1 cellular context compared by ENCODE assay signal in the genomic region with DNA sequence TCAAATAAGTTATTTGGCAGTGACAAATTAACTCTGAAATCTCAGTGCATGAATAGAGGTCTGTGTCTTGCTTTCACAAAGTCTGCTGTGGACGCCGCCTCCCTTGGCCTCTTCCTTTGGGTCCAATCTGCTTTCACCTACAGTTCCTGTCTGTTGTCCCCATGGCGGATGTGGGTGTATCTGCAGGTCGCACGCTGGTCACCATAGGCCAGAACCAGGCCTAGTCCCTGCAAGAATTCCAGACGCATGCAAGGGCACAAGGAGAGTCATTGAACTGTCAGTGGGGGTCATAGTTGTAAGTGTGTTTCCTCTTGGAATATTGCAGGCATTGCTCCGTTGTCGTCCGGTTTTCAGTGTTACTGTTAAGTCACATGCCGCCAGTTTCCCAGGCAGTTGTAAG.
TF ChIP-seq lines count a peak whose summit lies in the region.

No MANE protein-coding gene starts in this region.

TF ChIP-seq in HepG2, 621 proteins besides CTCF, POLR2A, EP300 and RAD21 (continued from another document and continues in another):
- no peak for TF ChIP-seq ZNF781 (CRISPR knock-in tag; IDR thresholded peaks at IDR 0.05; ENCODE audit: borderline replicate concordance, not compliant biosample characterization)
- no peak for TF ChIP-seq PHF5A (CRISPR knock-in tag; IDR thresholded peaks at IDR 0.05; ENCODE audit: low read depth, unreplicated experiment)
- no peak for TF ChIP-seq HHEX (CRISPR knock-in tag; IDR thresholded peaks at IDR 0.05)
- TF ChIP-seq, protein P1, sequence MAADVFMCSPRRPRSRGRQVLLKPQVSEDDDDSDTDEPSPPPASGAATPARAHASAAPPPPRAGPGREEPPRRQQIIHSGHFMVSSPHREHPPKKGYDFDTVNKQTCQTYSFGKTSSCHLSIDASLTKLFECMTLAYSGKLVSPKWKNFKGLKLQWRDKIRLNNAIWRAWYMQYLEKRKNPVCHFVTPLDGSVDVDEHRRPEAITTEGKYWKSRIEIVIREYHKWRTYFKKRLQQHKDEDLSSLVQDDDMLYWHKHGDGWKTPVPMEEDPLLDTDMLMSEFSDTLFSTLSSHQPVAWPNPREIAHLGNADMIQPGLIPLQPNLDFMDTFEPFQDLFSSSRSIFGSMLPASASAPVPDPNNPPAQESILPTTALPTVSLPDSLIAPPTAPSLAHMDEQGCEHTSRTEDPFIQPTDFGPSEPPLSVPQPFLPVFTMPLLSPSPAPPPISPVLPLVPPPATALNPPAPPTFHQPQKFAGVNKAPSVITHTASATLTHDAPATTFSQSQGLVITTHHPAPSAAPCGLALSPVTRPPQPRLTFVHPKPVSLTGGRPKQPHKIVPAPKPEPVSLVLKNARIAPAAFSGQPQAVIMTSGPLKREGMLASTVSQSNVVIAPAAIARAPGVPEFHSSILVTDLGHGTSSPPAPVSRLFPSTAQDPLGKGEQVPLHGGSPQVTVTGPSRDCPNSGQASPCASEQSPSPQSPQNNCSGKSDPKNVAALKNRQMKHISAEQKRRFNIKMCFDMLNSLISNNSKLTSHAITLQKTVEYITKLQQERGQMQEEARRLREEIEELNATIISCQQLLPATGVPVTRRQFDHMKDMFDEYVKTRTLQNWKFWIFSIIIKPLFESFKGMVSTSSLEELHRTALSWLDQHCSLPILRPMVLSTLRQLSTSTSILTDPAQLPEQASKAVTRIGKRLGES (CRISPR knock-in tag; IDR thresholded peaks at IDR 0.05; ENCODE audit: borderline replicate concordance), result no peak
- no peak for TF ChIP-seq ZNF34 (CRISPR knock-in tag; IDR thresholded peaks at IDR 0.05; ENCODE audit: borderline replicate concordance)
- no peak for TF ChIP-seq ZNF510 (CRISPR knock-in tag; IDR thresholded peaks at IDR 0.05; ENCODE audit: low read depth)
- peak; percentile 75 for TF ChIP-seq SPEN (CRISPR knock-in tag; IDR thresholded peaks at IDR 0.05; ENCODE audit: low read depth)
- TF ChIP-seq, protein P2, sequence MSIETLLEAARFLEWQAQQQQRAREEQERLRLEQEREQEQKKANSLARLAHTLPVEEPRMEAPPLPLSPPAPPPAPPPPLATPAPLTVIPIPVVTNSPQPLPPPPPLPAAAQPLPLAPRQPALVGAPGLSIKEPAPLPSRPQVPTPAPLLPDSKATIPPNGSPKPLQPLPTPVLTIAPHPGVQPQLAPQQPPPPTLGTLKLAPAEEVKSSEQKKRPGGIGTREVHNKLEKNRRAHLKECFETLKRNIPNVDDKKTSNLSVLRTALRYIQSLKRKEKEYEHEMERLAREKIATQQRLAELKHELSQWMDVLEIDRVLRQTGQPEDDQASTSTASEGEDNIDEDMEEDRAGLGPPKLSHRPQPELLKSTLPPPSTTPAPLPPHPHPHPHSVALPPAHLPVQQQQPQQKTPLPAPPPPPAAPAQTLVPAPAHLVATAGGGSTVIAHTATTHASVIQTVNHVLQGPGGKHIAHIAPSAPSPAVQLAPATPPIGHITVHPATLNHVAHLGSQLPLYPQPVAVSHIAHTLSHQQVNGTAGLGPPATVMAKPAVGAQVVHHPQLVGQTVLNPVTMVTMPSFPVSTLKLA (IDR thresholded peaks at IDR 0.05), result peak; percentile 51
- TF ChIP-seq, protein P3, sequence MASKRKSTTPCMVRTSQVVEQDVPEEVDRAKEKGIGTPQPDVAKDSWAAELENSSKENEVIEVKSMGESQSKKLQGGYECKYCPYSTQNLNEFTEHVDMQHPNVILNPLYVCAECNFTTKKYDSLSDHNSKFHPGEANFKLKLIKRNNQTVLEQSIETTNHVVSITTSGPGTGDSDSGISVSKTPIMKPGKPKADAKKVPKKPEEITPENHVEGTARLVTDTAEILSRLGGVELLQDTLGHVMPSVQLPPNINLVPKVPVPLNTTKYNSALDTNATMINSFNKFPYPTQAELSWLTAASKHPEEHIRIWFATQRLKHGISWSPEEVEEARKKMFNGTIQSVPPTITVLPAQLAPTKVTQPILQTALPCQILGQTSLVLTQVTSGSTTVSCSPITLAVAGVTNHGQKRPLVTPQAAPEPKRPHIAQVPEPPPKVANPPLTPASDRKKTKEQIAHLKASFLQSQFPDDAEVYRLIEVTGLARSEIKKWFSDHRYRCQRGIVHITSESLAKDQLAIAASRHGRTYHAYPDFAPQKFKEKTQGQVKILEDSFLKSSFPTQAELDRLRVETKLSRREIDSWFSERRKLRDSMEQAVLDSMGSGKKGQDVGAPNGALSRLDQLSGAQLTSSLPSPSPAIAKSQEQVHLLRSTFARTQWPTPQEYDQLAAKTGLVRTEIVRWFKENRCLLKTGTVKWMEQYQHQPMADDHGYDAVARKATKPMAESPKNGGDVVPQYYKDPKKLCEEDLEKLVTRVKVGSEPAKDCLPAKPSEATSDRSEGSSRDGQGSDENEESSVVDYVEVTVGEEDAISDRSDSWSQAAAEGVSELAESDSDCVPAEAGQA (IDR thresholded peaks at IDR 0.05; ENCODE audit: low read depth), result no peak
- TF ChIP-seq, protein P3 (CRISPR knock-in tag; IDR thresholded peaks at IDR 0.05; ENCODE audit: borderline replicate concordance), result no peak
- TF ChIP-seq ZNF343 (CRISPR knock-in tag; IDR thresholded peaks at IDR 0.05), result no peak
- peak; percentile 74; the same call in 1 of the 2 replicates for TF ChIP-seq ELF3 (CRISPR knock-in tag; IDR thresholded peaks at IDR 0.05)
- TF ChIP-seq ZNF234 (CRISPR knock-in tag; conservative IDR thresholded peaks at IDR 0.05), result no peak
- no peak for TF ChIP-seq ZKSCAN1 (IDR thresholded peaks at IDR 0.05; ENCODE audit: low read length)
- no peak for TF ChIP-seq SUZ12 (IDR thresholded peaks at IDR 0.05; ENCODE audit: low read depth, low read length)
- TF ChIP-seq GTF3A (CRISPR knock-in tag; conservative IDR thresholded peaks at IDR 0.05), result no peak
- TF ChIP-seq MAZ (IDR thresholded peaks at IDR 0.05; ENCODE audit: borderline replicate concordance, low read depth, low read length), result no peak
- no peak for TF ChIP-seq MAZ (CRISPR knock-in tag; IDR thresholded peaks at IDR 0.05; ENCODE audit: low read depth)
- TF ChIP-seq IRX3 (CRISPR knock-in tag; IDR thresholded peaks at IDR 0.05; ENCODE audit: borderline replicate concordance, low read depth), result no peak
- peak; percentile 51; the same call in 1 of the 2 replicates for TF ChIP-seq ZMYM2 (CRISPR knock-in tag; IDR thresholded peaks at IDR 0.05)
- no peak for TF ChIP-seq ZNF761 (CRISPR knock-in tag; conservative IDR thresholded peaks at IDR 0.05)
- TF ChIP-seq RFX5 (IDR thresholded peaks at IDR 0.05; ENCODE audit: low read depth, low read length), result no peak
- no peak for TF ChIP-seq ZSCAN12 (CRISPR knock-in tag; IDR thresholded peaks at IDR 0.05)
- TF ChIP-seq ZNF232 (CRISPR knock-in tag; IDR thresholded peaks at IDR 0.05; ENCODE audit: borderline replicate concordance), result no peak
- no peak for TF ChIP-seq NFE2L2 (IDR thresholded peaks at IDR 0.05; ENCODE audit: low read length)
- TF ChIP-seq ZNF432 (CRISPR knock-in tag; IDR thresholded peaks at IDR 0.05; ENCODE audit: borderline replicate concordance), result no peak
- TF ChIP-seq ADNP (CRISPR knock-in tag; IDR thresholded peaks at IDR 0.05), result no peak
- TF ChIP-seq, protein P4, sequence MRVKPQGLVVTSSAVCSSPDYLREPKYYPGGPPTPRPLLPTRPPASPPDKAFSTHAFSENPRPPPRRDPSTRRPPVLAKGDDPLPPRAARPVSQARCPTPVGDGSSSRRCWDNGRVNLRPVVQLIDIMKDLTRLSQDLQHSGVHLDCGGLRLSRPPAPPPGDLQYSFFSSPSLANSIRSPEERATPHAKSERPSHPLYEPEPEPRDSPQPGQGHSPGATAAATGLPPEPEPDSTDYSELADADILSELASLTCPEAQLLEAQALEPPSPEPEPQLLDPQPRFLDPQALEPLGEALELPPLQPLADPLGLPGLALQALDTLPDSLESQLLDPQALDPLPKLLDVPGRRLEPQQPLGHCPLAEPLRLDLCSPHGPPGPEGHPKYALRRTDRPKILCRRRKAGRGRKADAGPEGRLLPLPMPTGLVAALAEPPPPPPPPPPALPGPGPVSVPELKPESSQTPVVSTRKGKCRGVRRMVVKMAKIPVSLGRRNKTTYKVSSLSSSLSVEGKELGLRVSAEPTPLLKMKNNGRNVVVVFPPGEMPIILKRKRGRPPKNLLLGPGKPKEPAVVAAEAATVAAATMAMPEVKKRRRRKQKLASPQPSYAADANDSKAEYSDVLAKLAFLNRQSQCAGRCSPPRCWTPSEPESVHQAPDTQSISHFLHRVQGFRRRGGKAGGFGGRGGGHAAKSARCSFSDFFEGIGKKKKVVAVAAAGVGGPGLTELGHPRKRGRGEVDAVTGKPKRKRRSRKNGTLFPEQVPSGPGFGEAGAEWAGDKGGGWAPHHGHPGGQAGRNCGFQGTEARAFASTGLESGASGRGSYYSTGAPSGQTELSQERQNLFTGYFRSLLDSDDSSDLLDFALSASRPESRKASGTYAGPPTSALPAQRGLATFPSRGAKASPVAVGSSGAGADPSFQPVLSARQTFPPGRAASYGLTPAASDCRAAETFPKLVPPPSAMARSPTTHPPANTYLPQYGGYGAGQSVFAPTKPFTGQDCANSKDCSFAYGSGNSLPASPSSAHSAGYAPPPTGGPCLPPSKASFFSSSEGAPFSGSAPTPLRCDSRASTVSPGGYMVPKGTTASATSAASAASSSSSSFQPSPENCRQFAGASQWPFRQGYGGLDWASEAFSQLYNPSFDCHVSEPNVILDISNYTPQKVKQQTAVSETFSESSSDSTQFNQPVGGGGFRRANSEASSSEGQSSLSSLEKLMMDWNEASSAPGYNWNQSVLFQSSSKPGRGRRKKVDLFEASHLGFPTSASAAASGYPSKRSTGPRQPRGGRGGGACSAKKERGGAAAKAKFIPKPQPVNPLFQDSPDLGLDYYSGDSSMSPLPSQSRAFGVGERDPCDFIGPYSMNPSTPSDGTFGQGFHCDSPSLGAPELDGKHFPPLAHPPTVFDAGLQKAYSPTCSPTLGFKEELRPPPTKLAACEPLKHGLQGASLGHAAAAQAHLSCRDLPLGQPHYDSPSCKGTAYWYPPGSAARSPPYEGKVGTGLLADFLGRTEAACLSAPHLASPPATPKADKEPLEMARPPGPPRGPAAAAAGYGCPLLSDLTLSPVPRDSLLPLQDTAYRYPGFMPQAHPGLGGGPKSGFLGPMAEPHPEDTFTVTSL (CRISPR knock-in tag; IDR thresholded peaks at IDR 0.05; ENCODE audit: borderline replicate concordance), result no peak; the same call in 1 of the 2 replicates
- no peak for TF ChIP-seq RFX3 (CRISPR knock-in tag; IDR thresholded peaks at IDR 0.05)
- TF ChIP-seq DR1 (CRISPR knock-in tag; IDR thresholded peaks at IDR 0.05), result no peak
- TF ChIP-seq ZNF224 (CRISPR knock-in tag; IDR thresholded peaks at IDR 0.05), result no peak
- TF ChIP-seq, protein P5, sequence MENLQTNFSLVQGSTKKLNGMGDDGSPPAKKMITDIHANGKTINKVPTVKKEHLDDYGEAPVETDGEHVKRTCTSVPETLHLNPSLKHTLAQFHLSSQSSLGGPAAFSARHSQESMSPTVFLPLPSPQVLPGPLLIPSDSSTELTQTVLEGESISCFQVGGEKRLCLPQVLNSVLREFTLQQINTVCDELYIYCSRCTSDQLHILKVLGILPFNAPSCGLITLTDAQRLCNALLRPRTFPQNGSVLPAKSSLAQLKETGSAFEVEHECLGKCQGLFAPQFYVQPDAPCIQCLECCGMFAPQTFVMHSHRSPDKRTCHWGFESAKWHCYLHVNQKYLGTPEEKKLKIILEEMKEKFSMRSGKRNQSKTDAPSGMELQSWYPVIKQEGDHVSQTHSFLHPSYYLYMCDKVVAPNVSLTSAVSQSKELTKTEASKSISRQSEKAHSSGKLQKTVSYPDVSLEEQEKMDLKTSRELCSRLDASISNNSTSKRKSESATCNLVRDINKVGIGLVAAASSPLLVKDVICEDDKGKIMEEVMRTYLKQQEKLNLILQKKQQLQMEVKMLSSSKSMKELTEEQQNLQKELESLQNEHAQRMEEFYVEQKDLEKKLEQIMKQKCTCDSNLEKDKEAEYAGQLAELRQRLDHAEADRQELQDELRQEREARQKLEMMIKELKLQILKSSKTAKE (CRISPR knock-in tag; IDR thresholded peaks at IDR 0.05; ENCODE audit: borderline replicate concordance), result peak; percentile 82
- no peak for TF ChIP-seq TCF7 (IDR thresholded peaks at IDR 0.05; ENCODE audit: low read depth)
- TF ChIP-seq MAFK (conservative IDR thresholded peaks at IDR 0.05 in 1 of 2, IDR thresholded peaks at IDR 0.05 in 1 of 2; ENCODE audit: low read length in 2 of 2), result no peak
- no peak for TF ChIP-seq FLYWCH1 (CRISPR knock-in tag; IDR thresholded peaks at IDR 0.05)
- peak; percentile 57; the same call in 1 of the 2 replicates for TF ChIP-seq FOXO1 (CRISPR knock-in tag; IDR thresholded peaks at IDR 0.05)
- TF ChIP-seq ZNF136 (CRISPR knock-in tag; IDR thresholded peaks at IDR 0.05; ENCODE audit: low read depth), result no peak
- TF ChIP-seq, protein P6, sequence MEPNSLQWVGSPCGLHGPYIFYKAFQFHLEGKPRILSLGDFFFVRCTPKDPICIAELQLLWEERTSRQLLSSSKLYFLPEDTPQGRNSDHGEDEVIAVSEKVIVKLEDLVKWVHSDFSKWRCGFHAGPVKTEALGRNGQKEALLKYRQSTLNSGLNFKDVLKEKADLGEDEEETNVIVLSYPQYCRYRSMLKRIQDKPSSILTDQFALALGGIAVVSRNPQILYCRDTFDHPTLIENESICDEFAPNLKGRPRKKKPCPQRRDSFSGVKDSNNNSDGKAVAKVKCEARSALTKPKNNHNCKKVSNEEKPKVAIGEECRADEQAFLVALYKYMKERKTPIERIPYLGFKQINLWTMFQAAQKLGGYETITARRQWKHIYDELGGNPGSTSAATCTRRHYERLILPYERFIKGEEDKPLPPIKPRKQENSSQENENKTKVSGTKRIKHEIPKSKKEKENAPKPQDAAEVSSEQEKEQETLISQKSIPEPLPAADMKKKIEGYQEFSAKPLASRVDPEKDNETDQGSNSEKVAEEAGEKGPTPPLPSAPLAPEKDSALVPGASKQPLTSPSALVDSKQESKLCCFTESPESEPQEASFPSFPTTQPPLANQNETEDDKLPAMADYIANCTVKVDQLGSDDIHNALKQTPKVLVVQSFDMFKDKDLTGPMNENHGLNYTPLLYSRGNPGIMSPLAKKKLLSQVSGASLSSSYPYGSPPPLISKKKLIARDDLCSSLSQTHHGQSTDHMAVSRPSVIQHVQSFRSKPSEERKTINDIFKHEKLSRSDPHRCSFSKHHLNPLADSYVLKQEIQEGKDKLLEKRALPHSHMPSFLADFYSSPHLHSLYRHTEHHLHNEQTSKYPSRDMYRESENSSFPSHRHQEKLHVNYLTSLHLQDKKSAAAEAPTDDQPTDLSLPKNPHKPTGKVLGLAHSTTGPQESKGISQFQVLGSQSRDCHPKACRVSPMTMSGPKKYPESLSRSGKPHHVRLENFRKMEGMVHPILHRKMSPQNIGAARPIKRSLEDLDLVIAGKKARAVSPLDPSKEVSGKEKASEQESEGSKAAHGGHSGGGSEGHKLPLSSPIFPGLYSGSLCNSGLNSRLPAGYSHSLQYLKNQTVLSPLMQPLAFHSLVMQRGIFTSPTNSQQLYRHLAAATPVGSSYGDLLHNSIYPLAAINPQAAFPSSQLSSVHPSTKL (CRISPR knock-in tag; IDR thresholded peaks at IDR 0.05), result peak; percentile 81
